ENCODE assay signal across 8 cellular contexts in genomic region chr5:141878771-141879759, GRCh38. TPM values are rescaled to one million over a fixed set of nuclear protein-coding genes. Genes with fewer than 3 reads are reported as not detected.
DNase-seq lines count a peak whose midpoint lies in the region; ATAC-seq and TF ChIP-seq lines count a peak whose summit lies in the region.

No MANE protein-coding gene starts in this region.

- peaks cover 80% of the 10 kb centered on the region for H3K27me3 Mint-ChIP-seq in activated T-helper 1 cell treated with anti-CD3 and anti-CD28 coated beads, Interleukin-12 subunit alpha, Interleukin-12 subunit beta, Interleukin-2, Interleukin-4 antibody, amounts not matched to agents 30 ng/mL and 10 ng/mL and 1 ng/mL, durations not matched to agents 14 hours and 24 hours and 36 hours (ENCODE audit: insufficient read depth)
- peaks cover 52 to 87% (median 86%) of the 10 kb centered on the region in 3 donors for H3K27me3 Mint-ChIP-seq in naive B cell

- H3K4me1 ChIP-seq in Peyer's patch (peaks cover 0 to 34% (median 24%) of the 10 kb centered on the region in 4 donors), fibroblast of lung (ENCODE audit: control insufficient read depth, extremely low read depth, insufficient read depth, low read length) (peaks cover 5% of the 10 kb centered on the region)

- in situ Hi-C loops in KBM-7 (cut with MboI; ENCODE audit: low pct_unique_long_range_greater_than_20kb, low sequenced_read_pairs) = no loop called here

- DNase-seq in DMS53 (lab: John Stamatoyannopoulos, UW) (peak; percentile 98), KBM-7 (peak; percentile 92), Peyer's patch (peak; percentile 87 to 97 (median 89)), fibroblast of lung (ENCODE audit: low read depth in 2 of 2) (peak; percentile 69 to 84), naive B cell (peak; percentile 86)
- peak; percentile 81 for DNase-seq in activated T-helper 1 cell treated with anti-CD3 and anti-CD28 coated beads, Interleukin-12 subunit alpha, Interleukin-12 subunit beta, Interleukin-2, Interleukin-4 antibody, amounts not matched to agents 30 ng/mL and 10 ng/mL and 1 ng/mL, durations not matched to agents 14 hours and 24 hours and 36 hours (ENCODE audit: low spot score)
- DNase-seq in stimulated activated CD8-positive, alpha-beta memory T cell treated with anti-CD3 and anti-CD28 coated beads, Interleukin-7, amount 100 ng/mL, for 48 hours (ENCODE audit: extremely low read depth in 1 of 2, low read depth in 1 of 2) = peak; percentile 60 to 79

- H3K27ac Mint-ChIP-seq in activated T-helper 1 cell treated with anti-CD3 and anti-CD28 coated beads, Interleukin-12 subunit alpha, Interleukin-12 subunit beta, Interleukin-2, Interleukin-4 antibody, amounts not matched to agents 30 ng/mL and 10 ng/mL and 1 ng/mL, durations not matched to agents 14 hours and 24 hours and 36 hours = peak overlapping the region; percentile 76
- peak overlapping the region in 5 of 6 donors; percentile 14 to 97 (median 51) for H3K27ac Mint-ChIP-seq in naive B cell

- H4K20me1 ChIP-seq in fibroblast of lung (ENCODE audit: control insufficient read depth, extremely low read depth, insufficient read depth, low read length) = no peaks in the 10 kb centered on the region

- peak; percentile 68 to 99 (median 98) for TF ChIP-seq CTCF in Peyer's patch (IDR thresholded peaks at IDR 0.05)
- TF ChIP-seq CTCF in fibroblast of lung (conservative IDR thresholded peaks at IDR 0.05 in 1 of 2, IDR thresholded peaks at IDR 0.05 in 1 of 2; ENCODE audit: low read depth in 1 of 2, low read length in 2 of 2) = peak; percentile 98 to 99

- H3K27me3 ChIP-seq in Peyer's patch = peaks cover 0 to 10% of the 10 kb centered on the region in 2 donors
- peaks cover 70% of the 10 kb centered on the region for H3K27me3 ChIP-seq in fibroblast of lung (ENCODE audit: control insufficient read depth, insufficient read depth, low read length)

- H3K9ac ChIP-seq in fibroblast of lung (ENCODE audit: insufficient read depth, low read length) = no peak overlapping the region

- H3K36me3 ChIP-seq in Peyer's patch (no peaks in the 10 kb centered on the region), fibroblast of lung (ENCODE audit: control insufficient read depth, insufficient read depth, low read length) (no peaks in the 10 kb centered on the region)

- H2AFZ ChIP-seq in fibroblast of lung (ENCODE audit: low read length) = no peak overlapping the region

- intact Hi-C loops in activated T-helper 1 cell treated with anti-CD3 and anti-CD28 coated beads, Interleukin-12 subunit alpha, Interleukin-12 subunit beta, Interleukin-2, Interleukin-4 antibody, amounts not matched to agents 30 ng/mL and 10 ng/mL and 1 ng/mL, durations not matched to agents 14 hours and 24 hours and 36 hours (cut with micrococcal nuclease) = loop anchor here (1.0 to 5.0 kb wide), 9 partner anchors 30 to 462 kb away; partner anchors contain the start of gene PCDHGB7

- H3K9me3 ChIP-seq in Peyer's patch (no peaks in the 10 kb centered on the region), fibroblast of lung (ENCODE audit: control insufficient read depth, insufficient read depth, low read depth, low read length) (no peaks in the 10 kb centered on the region)

- peak overlapping the region; percentile 50 to 94 (median 70) for H3K4me3 ChIP-seq in Peyer's patch
- peak overlapping the region; percentile 32 to 52 (median 47) for H3K4me3 ChIP-seq in fibroblast of lung (replicated peaks in 1 of 4; ENCODE audit: control extremely low read depth in 1 of 4, insufficient read depth in 1 of 4, low read depth in 3 of 4, low read length in 4 of 4)

- H3K4me2 ChIP-seq in fibroblast of lung (ENCODE audit: extremely low read depth, insufficient read depth, low read length) = peak overlapping the region; percentile 89

- ATAC-seq in GM21717 (IDR thresholded peaks at IDR 0.05; ENCODE audit: unreplicated experiment) (peak; percentile 87), naive B cell (ENCODE audit: low read depth in 2 of 2) (peak; percentile 87 to 88)

- H3K27ac ChIP-seq in Peyer's patch = peak overlapping the region; percentile 49 to 97 (median 92)
- no peak overlapping the region for H3K27ac ChIP-seq in fibroblast of lung (ENCODE audit: insufficient read depth, low read length)

- peak overlapping the region; percentile 76 for H3K4me3 Mint-ChIP-seq in activated T-helper 1 cell treated with anti-CD3 and anti-CD28 coated beads, Interleukin-12 subunit alpha, Interleukin-12 subunit beta, Interleukin-2, Interleukin-4 antibody, amounts not matched to agents 30 ng/mL and 10 ng/mL and 1 ng/mL, durations not matched to agents 14 hours and 24 hours and 36 hours
- H3K4me3 Mint-ChIP-seq in naive B cell = peak overlapping the region; percentile 78 to 94 (median 86)

- peak in 1 of 2 donors; percentile 37 for TF ChIP-seq POLR2A in Peyer's patch (IDR thresholded peaks at IDR 0.05)

- peaks cover 25% of the 10 kb centered on the region for H3K4me1 Mint-ChIP-seq in activated T-helper 1 cell treated with anti-CD3 and anti-CD28 coated beads, Interleukin-12 subunit alpha, Interleukin-12 subunit beta, Interleukin-2, Interleukin-4 antibody, amounts not matched to agents 30 ng/mL and 10 ng/mL and 1 ng/mL, durations not matched to agents 14 hours and 24 hours and 36 hours (ENCODE audit: low read depth)
- peaks cover 30 to 31% (median 30%) of the 10 kb centered on the region in 3 donors for H3K4me1 Mint-ChIP-seq in naive B cell

- H3K36me3 Mint-ChIP-seq in activated T-helper 1 cell treated with anti-CD3 and anti-CD28 coated beads, Interleukin-12 subunit alpha, Interleukin-12 subunit beta, Interleukin-2, Interleukin-4 antibody, amounts not matched to agents 30 ng/mL and 10 ng/mL and 1 ng/mL, durations not matched to agents 14 hours and 24 hours and 36 hours (ENCODE audit: low read depth) = no peaks in the 10 kb centered on the region
- peaks cover 0 to 8% of the 10 kb centered on the region in 2 donors for H3K36me3 Mint-ChIP-seq in naive B cell

- H3K9me3 Mint-ChIP-seq in activated T-helper 1 cell treated with anti-CD3 and anti-CD28 coated beads, Interleukin-12 subunit alpha, Interleukin-12 subunit beta, Interleukin-2, Interleukin-4 antibody, amounts not matched to agents 30 ng/mL and 10 ng/mL and 1 ng/mL, durations not matched to agents 14 hours and 24 hours and 36 hours = no peaks in the 10 kb centered on the region
- H3K9me3 Mint-ChIP-seq in naive B cell = peaks cover 0 to 2% (median 0%) of the 10 kb centered on the region in 7 donors

- no peaks in the 10 kb centered on the region for H3K79me2 ChIP-seq in fibroblast of lung (ENCODE audit: control insufficient read depth, insufficient read depth, low read length)

RNA-seq across cellular contexts. Expression of gene PCDH1, which starts 0.9 kb away (rescaled TPM):
- total RNA-seq in Peyer's patch = 100 to 1,000 TPM in 3 of 4 donors, 10 to 100 TPM in 1; 64.4 to 169 (median 164) TPM
- not detected in 2 replicates for total RNA-seq in activated T-helper 1 cell treated with anti-CD3 and anti-CD28 coated beads, Interleukin-12 subunit alpha, Interleukin-12 subunit beta, Interleukin-2, Interleukin-4 antibody, amounts not matched to agents 30 ng/mL and 10 ng/mL and 1 ng/mL, durations not matched to agents 14 hours and 24 hours and 36 hours
- total RNA-seq in fibroblast of lung = 0.66 and 2.3 TPM in 2 replicates
- polyA plus RNA-seq in fibroblast of lung = 0.09 and 1.6 TPM in 2 replicates
- 0.08 and 1.5 TPM in 2 replicates for polyA plus RNA-seq in fibroblast of lung (2012)
- 11.4 TPM in 1 of 2 replicates, not detected in the other for polyA minus RNA-seq in fibroblast of lung (ENCODE audit: low replicate concordance)
- not detected for polyA plus RNA-seq in naive B cell (ENCODE audit: low read depth in 6 of 6)

RNA-seq across cellular contexts. Expression of gene DELE1, which starts 44.6 kb away (rescaled TPM):
- total RNA-seq in Peyer's patch = 100 to 1,000 TPM in 2 of 4 donors, 10 to 100 TPM in 2; 76.0 to 144 (median 96.0) TPM
- 68.4 and 81.5 TPM in 2 replicates for total RNA-seq in activated T-helper 1 cell treated with anti-CD3 and anti-CD28 coated beads, Interleukin-12 subunit alpha, Interleukin-12 subunit beta, Interleukin-2, Interleukin-4 antibody, amounts not matched to agents 30 ng/mL and 10 ng/mL and 1 ng/mL, durations not matched to agents 14 hours and 24 hours and 36 hours
- total RNA-seq in fibroblast of lung = 30.6 and 38.6 TPM in 2 replicates
- polyA plus RNA-seq in fibroblast of lung = 34.0 and 40.5 TPM in 2 replicates
- 37.7 and 37.9 TPM in 2 replicates for polyA plus RNA-seq in fibroblast of lung (2012)
- 72.8 and 108 TPM in 2 replicates for polyA minus RNA-seq in fibroblast of lung (ENCODE audit: low replicate concordance)
- 10 to 100 TPM; 39.1 to 51.1 (median 44.1) TPM for polyA plus RNA-seq in naive B cell (ENCODE audit: low read depth in 6 of 6)

Comparison
In these comparisons a context has a peak if more than half of its experiments do, and no peak if none do; other contexts are left out.
1. RNA of gene PCDH1, which starts 0.9 kb away (total RNA-seq): 64.4 to 169 TPM in Peyer's patch; 0.66 to 2.3 TPM in fibroblast of lung and not detected in activated T-helper 1 cell treated with anti-CD3 and anti-CD28 coated beads, Interleukin-12 subunit alpha, Interleukin-12 subunit beta, Interleukin-2, Interleukin-4 antibody, amounts not matched to agents 30 ng/mL and 10 ng/mL and 1 ng/mL, durations not matched to agents 14 hours and 24 hours and 36 hours; every median in the first group is over 10 times any median in the second.
2. Peak in every context shown above with its lines, with median percentiles within 50 percentile points of each other: DNase-seq.